In the genomic region with DNA sequence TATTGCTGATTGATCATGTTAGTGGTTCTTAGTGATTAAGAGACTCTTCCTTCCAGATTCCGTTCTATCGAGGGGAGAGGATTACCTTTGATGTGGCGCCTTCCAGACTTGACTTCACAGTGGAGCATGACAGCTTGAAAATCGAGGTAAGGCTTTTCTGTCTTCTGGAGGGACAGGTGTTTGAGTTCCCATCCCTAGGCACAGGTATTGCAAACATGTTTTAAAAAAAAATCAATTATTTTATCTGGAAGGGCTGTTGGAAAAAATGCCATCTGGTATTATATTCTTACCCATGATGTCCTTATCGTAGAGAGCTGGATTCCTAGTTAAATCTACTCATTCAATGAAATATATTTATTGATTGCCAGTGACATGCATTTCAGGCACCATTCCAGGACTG, we compare ENCODE assay signal across 13 cellular contexts. TPM values are rescaled to one million over a fixed set of nuclear protein-coding genes. Genes with fewer than 3 reads are reported as not detected.
A peak's percentile ranks its signal among the peaks of the same experiment; 100 is the strongest.
DNase-seq lines count a peak whose midpoint lies in the region; ATAC-seq, FAIRE-seq and TF ChIP-seq lines count a peak whose summit lies in the region.
"Not testable (repeated sequence)": the region's sequence is repeated elsewhere in the genome, so short reads cannot be mapped to it uniquely, and the experiment has no call there.
"Had no signal": no experiment of that assay in that cellular context is flagged by ENCODE, and none has a peak within 500 bp of the region (broad histone marks: within the 10 kb centered on the region; RNA-seq: fewer than 3 reads in every experiment).

No MANE protein-coding gene starts in this region.

- not testable (repeated sequence) for H3K4me2 ChIP-seq in IMR-90 (ENCODE audit: low read depth, low read length)

- FAIRE-seq in pancreas (lab: Jason Lieb, UNC): not testable (repeated sequence)

- not testable (repeated sequence) for ATAC-seq in IMR-90 (ENCODE audit: low read depth); gastrocnemius medialis
- ATAC-seq in body of pancreas (peak; percentile 86), pancreas (peak; percentile 66 to 75 (median 71))

- H3K36me3 ChIP-seq in IMR-90 (ENCODE audit: control insufficient read depth, insufficient read depth, low read length); body of pancreas (replicated peaks in 1 of 2; ENCODE audit: insufficient read depth in 1 of 2, low read depth in 2 of 2); pancreas; gastrocnemius medialis: not testable (repeated sequence)

- H3K23ac ChIP-seq in IMR-90 (ENCODE audit: low read depth, low read length): not testable (repeated sequence)

- not testable (repeated sequence) for H3K9ac ChIP-seq in IMR-90 (ENCODE audit: low read depth, low read length)

- not testable (repeated sequence) for H3K4me1 ChIP-seq in IMR-90 (ENCODE audit: control insufficient read depth, insufficient read depth, low read length); body of pancreas; pancreas; gastrocnemius medialis

- H2AK9ac ChIP-seq in IMR-90 (replicated peaks; ENCODE audit: low read depth, low read length, poor library complexity): not testable (repeated sequence)

- H3K27ac ChIP-seq in IMR-90 (ENCODE audit: insufficient read depth, low read length): not testable (repeated sequence)
- H3K27ac ChIP-seq in body of pancreas: peak overlapping the region in 2 of 4 donors; percentile 32 to 58
- H3K27ac ChIP-seq in pancreas: peak overlapping the region in 1 of 4 donors; percentile 33
- peak overlapping the region in 3 of 4 donors; percentile 52 to 70 (median 67) for H3K27ac ChIP-seq in gastrocnemius medialis

- intact Hi-C loops in IMR-90 (cut with micrococcal nuclease); body of pancreas (cut with DNase I); pancreas (cut with DNase I); gastrocnemius medialis (cut with DNase I; ENCODE audit: low total_unique reads): not testable (repeated sequence)

- H4K91ac ChIP-seq in IMR-90 (ENCODE audit: insufficient read depth, low read depth, low read length): not testable (repeated sequence)

- WGBS in IMR-90 (ENCODE audit: extremely low coverage in 2 of 2, insufficient read length in 1 of 2), 2 experiments: no CpG with 5 or more reads among the region's 5 CpGs
- WGBS in body of pancreas, 2 donors: no CpG with 5 or more reads among the region's 5 CpGs
- WGBS in pancreas, 2 donors: no CpG with 5 or more reads among the region's 5 CpGs

- not testable (repeated sequence) for TF ChIP-seq POLR2A in IMR-90 (IDR thresholded peaks at IDR 0.05; ENCODE audit: low read depth, low read length); body of pancreas (IDR thresholded peaks at IDR 0.05); gastrocnemius medialis (IDR thresholded peaks at IDR 0.05)

- peak overlapping the region; percentile 10; the same call in 1 of the 2 replicates for H2BK120ac ChIP-seq in IMR-90 (ENCODE audit: low read depth, low read length)

- H3K9me1 ChIP-seq in IMR-90 (ENCODE audit: insufficient read depth, low read length): not testable (repeated sequence)

- not testable (repeated sequence) for DNase-seq in IMR-90, body of pancreas, pancreas, gastrocnemius medialis

- not testable (repeated sequence) for H3K4ac ChIP-seq in IMR-90 (ENCODE audit: low read depth, low read length)

- not testable (repeated sequence) for TF ChIP-seq RAD21 in IMR-90 (IDR thresholded peaks at IDR 0.05; ENCODE audit: low read length)

- H3K4me3 ChIP-seq in IMR-90 (ENCODE audit: insufficient read depth, low read depth, low read length); body of pancreas; pancreas; gastrocnemius medialis: not testable (repeated sequence)

- not testable (repeated sequence) for H3K9me3 ChIP-seq in IMR-90 (ENCODE audit: control insufficient read depth, insufficient read depth, low read length); body of pancreas; pancreas; gastrocnemius medialis

- not testable (repeated sequence) for H4K20me1 ChIP-seq in IMR-90 (ENCODE audit: insufficient read depth, low read length)

- CTCF ChIA-PET in IMR-90 (lab: Yijun Ruan, JAX): not testable (repeated sequence)

- not testable (repeated sequence) for TF ChIP-seq CTCF in IMR-90 (conservative IDR thresholded peaks at IDR 0.05; ENCODE audit: low read depth, low read length); body of pancreas (IDR thresholded peaks at IDR 0.05); pancreas (IDR thresholded peaks at IDR 0.05); gastrocnemius medialis (IDR thresholded peaks at IDR 0.05 in 4 of 5, conservative IDR thresholded peaks at IDR 0.05 in 1 of 5)

- H2BK15ac ChIP-seq in IMR-90 (ENCODE audit: low read depth, low read length): not testable (repeated sequence)

- H2BK20ac ChIP-seq in IMR-90 (ENCODE audit: low read depth, low read length): not testable (repeated sequence)

- H2AFZ ChIP-seq in IMR-90 (replicated peaks; ENCODE audit: low read length, poor library complexity): not testable (repeated sequence)

- BruUV-seq in IMR-90 (replicated peaks; lab: Mats Ljungman, UMichigan): not testable (repeated sequence)

- not testable (repeated sequence) for H3K79me1 ChIP-seq in IMR-90 (ENCODE audit: low read depth in 1 of 2, low read length in 2 of 2)

- dilution Hi-C loops in IMR-90 (cut with HindIII; ENCODE audit: low sequenced_read_pairs, unreplicated experiment): not testable (repeated sequence)

- H4K5ac ChIP-seq in IMR-90 (ENCODE audit: low read depth, low read length): not testable (repeated sequence)

- not testable (repeated sequence) for H2BK5ac ChIP-seq in IMR-90 (ENCODE audit: low read depth, low read length, poor library complexity, severe bottlenecking)

- not testable (repeated sequence) for H3K18ac ChIP-seq in IMR-90 (ENCODE audit: low read depth, low read length)

- in situ Hi-C loops in IMR-90 (cut with MboI; ENCODE audit: low sequenced_read_pairs); gastrocnemius medialis (cut with MboI; ENCODE audit: low sequenced_read_pairs in 4 of 4): not testable (repeated sequence)

- H3K56ac ChIP-seq in IMR-90 (ENCODE audit: extremely low read depth, insufficient read depth, low read length): not testable (repeated sequence)

- not testable (repeated sequence) for H3K27me3 ChIP-seq in IMR-90 (ENCODE audit: control insufficient read depth, insufficient read depth, low read length); body of pancreas; pancreas; gastrocnemius medialis

- POLR2A ChIA-PET in IMR-90 (lab: Charles Lee; ENCODE audit: unreplicated experiment): not testable (repeated sequence)

- not testable (repeated sequence) for H2AK5ac ChIP-seq in IMR-90 (ENCODE audit: low read depth, low read length)

- H4K8ac ChIP-seq in IMR-90 (ENCODE audit: low read depth in 2 of 2, low read length in 2 of 2): not testable (repeated sequence)

- not testable (repeated sequence) for H3K14ac ChIP-seq in IMR-90 (replicated peaks; ENCODE audit: low read depth, low read length)

RNA-seq across cellular contexts. Expression of a gene that starts 20.0 kb away (rescaled TPM):
- total RNA-seq in IMR-90 (2012; rRNA removed): 57.5 and 109 TPM in 2 replicates
- polyA plus RNA-seq in IMR-90 (2012; rRNA removed): 47.3 and 55.5 TPM in 2 replicates
- polyA plus RNA-seq in IMR-90 (2012; cell fraction: cytosol; rRNA removed): 15.3 and 17.7 TPM in 2 replicates
- polyA plus RNA-seq in IMR-90 (2012; cell fraction: nucleus; rRNA removed; ENCODE audit: low replicate concordance): 57.4 and 114 TPM in 2 replicates
- 100 to 1,000 TPM; 140 to 163 TPM for total RNA-seq in body of pancreas
- total RNA-seq in pancreas: 100 to 1,000 TPM in 3 of 6 donors, 10 to 100 TPM in 3; 45.5 to 121 (median 85.2) TPM
- polyA plus RNA-seq in pancreas: 10 to 100 TPM; 30.6 to 30.8 TPM
- total RNA-seq in gastrocnemius medialis: 10 to 100 TPM; 11.0 to 87.1 (median 30.5) TPM

RNA-seq across cellular contexts. Expression of a gene that starts 29.1 kb away (rescaled TPM):
- total RNA-seq in IMR-90 (2012; rRNA removed): 0.36 and 0.56 TPM in 2 replicates
- 1.3 and 1.5 TPM in 2 replicates for polyA plus RNA-seq in IMR-90 (2012; rRNA removed)
- 0.29 and 1.1 TPM in 2 replicates for polyA plus RNA-seq in IMR-90 (2012; cell fraction: cytosol; rRNA removed)
- 2.6 TPM in 2 replicates for polyA plus RNA-seq in IMR-90 (2012; cell fraction: nucleus; rRNA removed; ENCODE audit: low replicate concordance)
- total RNA-seq in body of pancreas: 10 to 100 TPM; 19.4 to 45.1 TPM
- total RNA-seq in pancreas: 10 to 100 TPM; 10.8 to 20.2 (median 13.6) TPM
- 10 to 100 TPM; 25.4 to 30.6 TPM for polyA plus RNA-seq in pancreas
- total RNA-seq in gastrocnemius medialis: 1 to 10 TPM in 2 of 4 donors, under 1 TPM in 2; 0.23 to 4.8 (median 0.73) TPM
- total RNA-seq: A172; A673; B cell; CD4-positive, alpha-beta memory T cell; CD4-positive, alpha-beta T cell; CD4-positive, CD25-positive, alpha-beta regulatory T cell; CD8-positive, alpha-beta memory T cell; CD8-positive, alpha-beta T cell; Daoy had no signal
